ENCODE assay signal across 19 cellular contexts in genomic region chr7:18408868-18409267, GRCh38.
"Had no signal": no experiment of that assay in that cellular context is flagged by ENCODE, and none has a peak within 500 bp of the region (broad histone marks: within the 10 kb centered on the region; RNA-seq: fewer than 3 reads in every experiment).

No MANE protein-coding gene starts in this region.

- H3K27ac ChIP-seq: gastrocnemius medialis, heart left ventricle, tibial artery had no signal

- H3K4me3 ChIP-seq: gastrocnemius medialis, heart left ventricle, tibial artery had no signal

- H3K27me3 ChIP-seq: gastrocnemius medialis, heart left ventricle, tibial artery had no signal

- H3K27ac Mint-ChIP-seq: activated CD4-positive, alpha-beta T cell treated with anti-CD3 and anti-CD28 coated beads, Interleukin-2, amount 10 ng/mL, durations not matched to agents 24 days and 14 days; activated CD8-positive, alpha-beta T cell treated with anti-CD3 and anti-CD28 coated beads for 36 hours; activated naive CD8-positive, alpha-beta T cell treated with anti-CD3 and anti-CD28 coated beads, Interleukin-2, amount 10 ng/mL, durations not matched to agents 7 days and 5 days; activated T-helper 2 cell treated with anti-CD3 and anti-CD28 coated beads, Interferon-gamma antibody, Interleukin-2, Interleukin-4, amounts not matched to agents 10 μg/mL and 5 μg/mL and 100 μg/mL, durations not matched to agents 14 hours and 24 hours and 36 hours; naive thymus-derived CD8-positive, alpha-beta T cell had no signal

- H3K4me1 Mint-ChIP-seq: activated CD4-positive, alpha-beta T cell treated with anti-CD3 and anti-CD28 coated beads, Interleukin-2, amount 10 ng/mL, durations not matched to agents 24 days and 14 days; activated naive CD8-positive, alpha-beta T cell treated with anti-CD3 and anti-CD28 coated beads, Interleukin-2, amount 10 ng/mL, durations not matched to agents 7 days and 5 days had no signal

- DNase-seq: activated CD4-positive, alpha-beta T cell treated with anti-CD3 and anti-CD28 coated beads, Interleukin-2, amount 10 ng/mL, durations not matched to agents 24 days and 14 days; activated CD4-positive, CD25-positive, alpha-beta regulatory T cell; activated CD8-positive, alpha-beta T cell treated with anti-CD3 and anti-CD28 coated beads for 36 hours; activated naive CD4-positive, alpha-beta T cell treated with Interleukin-2 at 50 U/mL for 16 hours; activated naive CD8-positive, alpha-beta T cell treated with anti-CD3 and anti-CD28 coated beads, Interleukin-2, amount 10 ng/mL, durations not matched to agents 7 days and 5 days; activated T-cell treated with anti-CD3 and anti-CD28 coated beads, Interleukin-2, amount 50 U/mL, for 1 hour; caudate nucleus; erythroblast; gastrocnemius medialis; heart left ventricle; naive thymus-derived CD8-positive, alpha-beta T cell; stimulated activated CD4-positive, alpha-beta T cell treated with anti-CD3 and anti-CD28 coated beads, Interleukin-12 subunit alpha, Interleukin-12 subunit beta, amount 100 ng/mL, for 4 hours; stimulated activated CD4-positive, alpha-beta T cell treated with anti-CD3 and anti-CD28 coated beads, Interleukin-1b, Interleukin-23, amount 100 ng/mL, for 48 hours; stimulated activated naive CD8-positive, alpha-beta T cell treated with anti-CD3 and anti-CD28 coated beads, Interleukin-15, Interleukin-2, amounts not matched to agents 100 U/mL and 50 U/mL, for 24 hours; substantia nigra; T1000; tibial artery had no signal

- H3K4me3 Mint-ChIP-seq: activated CD4-positive, alpha-beta T cell treated with anti-CD3 and anti-CD28 coated beads, Interleukin-2, amount 10 ng/mL, durations not matched to agents 24 days and 14 days; activated CD8-positive, alpha-beta T cell treated with anti-CD3 and anti-CD28 coated beads for 36 hours; activated naive CD8-positive, alpha-beta T cell treated with anti-CD3 and anti-CD28 coated beads, Interleukin-2, amount 10 ng/mL, durations not matched to agents 7 days and 5 days; brain; naive thymus-derived CD8-positive, alpha-beta T cell had no signal

- ATAC-seq: activated CD8-positive, alpha-beta T cell treated with anti-CD3 and anti-CD28 coated beads for 36 hours; gastrocnemius medialis; heart left ventricle; naive thymus-derived CD8-positive, alpha-beta T cell; stimulated activated naive CD8-positive, alpha-beta T cell treated with anti-CD3 and anti-CD28 coated beads, Interleukin-15, Interleukin-2, amounts not matched to agents 100 U/mL and 50 U/mL, for 24 hours had no signal

- H3K36me3 Mint-ChIP-seq: activated naive CD8-positive, alpha-beta T cell treated with anti-CD3 and anti-CD28 coated beads, Interleukin-2, amount 10 ng/mL, durations not matched to agents 7 days and 5 days; brain; naive thymus-derived CD8-positive, alpha-beta T cell had no signal

- H3K9me3 Mint-ChIP-seq: activated CD4-positive, alpha-beta T cell treated with anti-CD3 and anti-CD28 coated beads, Interleukin-2, amount 10 ng/mL, durations not matched to agents 24 days and 14 days; activated CD8-positive, alpha-beta T cell treated with anti-CD3 and anti-CD28 coated beads for 36 hours; activated naive CD8-positive, alpha-beta T cell treated with anti-CD3 and anti-CD28 coated beads, Interleukin-2, amount 10 ng/mL, durations not matched to agents 7 days and 5 days; activated T-helper 2 cell treated with anti-CD3 and anti-CD28 coated beads, Interferon-gamma antibody, Interleukin-2, Interleukin-4, amounts not matched to agents 10 μg/mL and 5 μg/mL and 100 μg/mL, durations not matched to agents 14 hours and 24 hours and 36 hours; brain; naive thymus-derived CD8-positive, alpha-beta T cell had no signal

- H3K4me1 ChIP-seq: gastrocnemius medialis had no signal

- H3K9me3 ChIP-seq: gastrocnemius medialis, heart left ventricle, tibial artery had no signal

- H3K36me3 ChIP-seq: gastrocnemius medialis, heart left ventricle, tibial artery had no signal
